Comparison of ENCODE assay signal across 8 cellular contexts in the genomic region with DNA sequence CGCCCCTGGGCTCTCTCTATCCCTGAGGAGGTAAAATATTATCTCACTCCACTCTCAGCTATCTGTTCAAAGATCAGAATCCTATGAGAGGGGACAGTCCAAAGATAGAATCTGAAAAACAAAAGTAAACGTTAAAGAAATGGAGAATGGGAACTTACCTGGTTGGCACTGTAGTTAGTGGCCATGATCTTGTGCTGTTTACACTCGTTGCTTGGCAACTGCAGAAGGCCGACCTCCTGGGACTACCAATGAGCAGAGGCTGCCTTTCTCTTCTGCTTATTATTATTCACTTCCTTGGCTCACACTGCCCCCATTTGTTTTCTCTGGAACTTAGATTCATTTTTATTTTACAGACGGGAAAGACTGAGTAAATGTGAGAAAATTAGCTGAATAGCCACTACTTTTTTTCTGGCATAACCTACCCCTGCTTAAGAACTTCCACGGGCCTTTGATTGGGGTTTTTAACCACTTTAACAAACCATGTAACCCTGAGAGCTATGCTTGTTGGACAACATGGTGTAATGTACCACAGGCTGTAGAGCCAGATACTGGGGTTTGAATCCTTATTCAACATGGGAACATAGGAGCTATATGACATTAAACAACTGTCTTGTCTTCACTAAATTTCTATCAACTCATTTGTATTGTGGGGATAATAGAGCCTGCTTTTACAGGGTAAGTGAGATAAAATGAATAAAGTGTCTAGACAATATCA. TPM values are rescaled to one million over a fixed set of nuclear protein-coding genes. Genes with fewer than 3 reads are reported as not detected.
A peak's percentile ranks its signal among the peaks of the same experiment; 100 is the strongest.
DNase-seq lines count a peak whose midpoint lies in the region; ATAC-seq lines count a peak whose summit lies in the region.

CFAP126 (minus strand) TSS at position 193 of the 715 bp plus-strand sequence; CDS start at position 185, 8 bp downstream.

- H2BK120ac ChIP-seq in neuronal stem cell (ENCODE audit: low read depth, low read length), result no peak within 1 kb of the TSS

- H3K4me1 Mint-ChIP-seq in activated T-helper 17 cell treated with anti-CD3 and anti-CD28 coated beads, Interleukin-2, amount 50 U/mL, for 72 hours, result peaks cover 11% of the 10 kb centered on the region

- no peak within 1 kb of the TSS for H3K4ac ChIP-seq in neuronal stem cell (ENCODE audit: low read length)

- no peak within 1 kb of the TSS for H3K9ac ChIP-seq in neuronal stem cell (ENCODE audit: low read depth, low read length, poor library complexity)

- no peak within 1 kb of the TSS for H2BK15ac ChIP-seq in neuronal stem cell (ENCODE audit: low read length)

- H2BK5ac ChIP-seq in neuronal stem cell (ENCODE audit: low read length), result no peak within 1 kb of the TSS

- peaks cover 41% of the 10 kb centered on the region for H3K36me3 Mint-ChIP-seq in activated T-helper 17 cell treated with anti-CD3 and anti-CD28 coated beads, Interleukin-2, amount 50 U/mL, for 72 hours (ENCODE audit: low read depth)

- H3K4me3 ChIP-seq in neuronal stem cell (ENCODE audit: low read length in 2 of 2), result no peak within 1 kb of the TSS

- no peak within 1 kb of the TSS for H2BK12ac ChIP-seq in neuronal stem cell (ENCODE audit: low read length)

- no CpG with 5 or more reads among the region's 6 CpGs for WGBS in neuronal stem cell (ENCODE audit: extremely low coverage in 2 of 2, insufficient read length in 2 of 2, insufficient replicate concordance in 1 of 2), 2 donors

- no peak within 1 kb of the TSS for H3K4me2 ChIP-seq in neuronal stem cell (ENCODE audit: insufficient read depth, low read length, poor library complexity, severe bottlenecking)

- no peak within 1 kb of the TSS for H4K8ac ChIP-seq in neuronal stem cell (ENCODE audit: low read depth, low read length)

- peak; percentile 87 for DNase-seq in DMS153 (lab: John Stamatoyannopoulos, UW)
- peak; percentile 85 for DNase-seq in NCI-H69 (lab: John Stamatoyannopoulos, UW)
- DNase-seq in foreskin melanocyte, result peak; percentile 67
- no peak for DNase-seq in neuronal stem cell (ENCODE audit: low spot score)
- no peak for DNase-seq in mesenteric fat pad (ENCODE audit: low spot score)

- H3K79me1 ChIP-seq in neuronal stem cell (ENCODE audit: low read depth, low read length), result no peaks in the 10 kb centered on the region

- no peak within 1 kb of the TSS for H3K14ac ChIP-seq in neuronal stem cell (ENCODE audit: low read length)

- peak within 1 kb of the TSS; percentile 13 for H2AFZ ChIP-seq in neuronal stem cell (ENCODE audit: low read length)

- H3K18ac ChIP-seq in neuronal stem cell (ENCODE audit: low read length), result no peak within 1 kb of the TSS

- H2AK5ac ChIP-seq in neuronal stem cell (ENCODE audit: low read depth, low read length), result no peak within 1 kb of the TSS

- H3K9me3 ChIP-seq in neuronal stem cell (replicated peaks in 1 of 2; ENCODE audit: control insufficient read depth in 2 of 2, insufficient read depth in 1 of 2, low read depth in 1 of 2, low read length in 2 of 2), result no peaks in the 10 kb centered on the region

- no peaks in the 10 kb centered on the region for H3K27me3 ChIP-seq in neuronal stem cell (ENCODE audit: control insufficient read depth in 3 of 3, insufficient read depth in 3 of 3, low read depth in 1 of 3, low read length in 3 of 3)

- no peak within 1 kb of the TSS for H3K27ac ChIP-seq in neuronal stem cell (replicated peaks; ENCODE audit: low read length)

- peaks cover 5 to 40% of the 10 kb centered on the region in 2 donors for H3K36me3 ChIP-seq in neuronal stem cell (replicated peaks in 1 of 2; ENCODE audit: control insufficient read depth in 2 of 2, insufficient read depth in 2 of 2, low read length in 2 of 2)

- peak; percentile 95 for ATAC-seq in GM19463 (IDR thresholded peaks at IDR 0.05; ENCODE audit: unreplicated experiment)
- ATAC-seq in HG03469 (IDR thresholded peaks at IDR 0.05; ENCODE audit: unreplicated experiment), result peak; percentile 91
- peak; percentile 94 for ATAC-seq in activated T-helper 17 cell treated with anti-CD3 and anti-CD28 coated beads, Interleukin-2, amount 50 U/mL, for 72 hours (replicated peaks)

- H3K27me3 Mint-ChIP-seq in activated T-helper 17 cell treated with anti-CD3 and anti-CD28 coated beads, Interleukin-2, amount 50 U/mL, for 72 hours, result no peaks in the 10 kb centered on the region

- no peak within 1 kb of the TSS for H3K23ac ChIP-seq in neuronal stem cell (ENCODE audit: low read depth, low read length, poor library complexity)

- no peaks in the 10 kb centered on the region for H3K9me3 Mint-ChIP-seq in activated T-helper 17 cell treated with anti-CD3 and anti-CD28 coated beads, Interleukin-2, amount 50 U/mL, for 72 hours

- H4K91ac ChIP-seq in neuronal stem cell (ENCODE audit: low read depth, low read length, poor library complexity), result no peak within 1 kb of the TSS

- H3K27ac Mint-ChIP-seq in activated T-helper 17 cell treated with anti-CD3 and anti-CD28 coated beads, Interleukin-2, amount 50 U/mL, for 72 hours, result peak within 1 kb of the TSS; percentile 73

- peaks cover 0 to 6% of the 10 kb centered on the region in 2 donors for H3K4me1 ChIP-seq in neuronal stem cell (ENCODE audit: control insufficient read depth in 2 of 2, insufficient read depth in 1 of 2, low read depth in 1 of 2, low read length in 2 of 2)

- H3K4me3 Mint-ChIP-seq in activated T-helper 17 cell treated with anti-CD3 and anti-CD28 coated beads, Interleukin-2, amount 50 U/mL, for 72 hours, result no peak within 1 kb of the TSS

RNA-seq across cellular contexts. Expression of gene CFAP126, which starts in this region (rescaled TPM):
- 1 to 10 TPM in 1 of 2 donors, not detected in 1; 2.7 TPM for total RNA-seq in activated T-helper 17 cell treated with anti-CD3 and anti-CD28 coated beads, Interleukin-2, amount 50 U/mL, for 72 hours
- not detected for polyA plus RNA-seq in neuronal stem cell (2013, experiment 1 of 2)
- not detected for polyA plus RNA-seq in neuronal stem cell (2013, experiment 2 of 2)
- not detected for total RNA-seq in mesenteric fat pad

Comparison
In these comparisons a context has a peak if more than half of its experiments do, and no peak if none do; other contexts are left out.
1. DNase-seq: peak in DMS153 (single experiment), NCI-H69 (single experiment) and foreskin melanocyte (single experiment); none in neuronal stem cell (single experiment) and mesenteric fat pad (single experiment).
2. Peak in every context shown above with its lines, with median percentiles within 50 percentile points of each other: ATAC-seq.